2 cellular contexts compared by ENCODE assay signal in genomic region chr4:24373662-24374061, GRCh38.
TF ChIP-seq lines count a peak whose summit lies in the region.

No MANE protein-coding gene starts in this region.

TF ChIP-seq in SK-N-SH, 30 proteins besides CTCF, POLR2A, EP300 and RAD21 (continued from another document):
- TF ChIP-seq IRF3 (IDR thresholded peaks at IDR 0.05; ENCODE audit: low read depth, low read length) (no peak), ELF1 (IDR thresholded peaks at IDR 0.05) (no peak), TCF12 (IDR thresholded peaks at IDR 0.05) (no peak), NFIC (IDR thresholded peaks at IDR 0.05; ENCODE audit: borderline replicate concordance) (no peak), RXRA (IDR thresholded peaks at IDR 0.05; ENCODE audit: borderline replicate concordance, low read depth) (no peak), TAF1 (IDR thresholded peaks at IDR 0.05; ENCODE audit: borderline replicate concordance, low read depth, low read length) (no peak), YY1 (IDR thresholded peaks at IDR 0.05; ENCODE audit: low read depth) (no peak)

TF ChIP-seq in SK-N-SH treated with all-trans-retinoic acid at 6 μM for 48 hours, 23 proteins besides CTCF, POLR2A, EP300 and RAD21 (continued from another document):
- TF ChIP-seq PATZ1 (CRISPR knock-in tag; IDR thresholded peaks at IDR 0.05; ENCODE audit: borderline replicate concordance) (no peak), ZC3H10 (CRISPR knock-in tag; IDR thresholded peaks at IDR 0.05) (no peak), ZFP30 (CRISPR knock-in tag; IDR thresholded peaks at IDR 0.05) (no peak), ZFP3 (CRISPR knock-in tag; IDR thresholded peaks at IDR 0.05) (no peak), PPARA (CRISPR knock-in tag; IDR thresholded peaks at IDR 0.05; ENCODE audit: borderline replicate concordance) (no peak), RARB (CRISPR knock-in tag; IDR thresholded peaks at IDR 0.05) (no peak), CSDC2 (CRISPR knock-in tag; IDR thresholded peaks at IDR 0.05) (no peak), ZNF70 (CRISPR knock-in tag; IDR thresholded peaks at IDR 0.05) (no peak), ZNF8 (CRISPR knock-in tag; IDR thresholded peaks at IDR 0.05) (no peak), ISL1 (CRISPR knock-in tag; IDR thresholded peaks at IDR 0.05) (no peak), TCF4 (CRISPR knock-in tag; IDR thresholded peaks at IDR 0.05; ENCODE audit: borderline replicate concordance) (no peak), POU6F1 (CRISPR knock-in tag; IDR thresholded peaks at IDR 0.05; ENCODE audit: borderline replicate concordance, low read depth) (no peak), BACH2 (CRISPR knock-in tag; IDR thresholded peaks at IDR 0.05; ENCODE audit: borderline replicate concordance) (no peak), ARNTL (CRISPR knock-in tag; IDR thresholded peaks at IDR 0.05; ENCODE audit: borderline replicate concordance, low read depth) (no peak), CSRNP3 (CRISPR knock-in tag; IDR thresholded peaks at IDR 0.05) (no peak), TOX (CRISPR knock-in tag; IDR thresholded peaks at IDR 0.05; ENCODE audit: borderline replicate concordance) (no peak), ESRRG (CRISPR knock-in tag; IDR thresholded peaks at IDR 0.05) (no peak)
